Comparison of ENCODE assay signal across 7 cellular contexts in genomic region chr12:8389296-8389695, GRCh38.
DNase-seq lines count a peak whose midpoint lies in the region; ATAC-seq and TF ChIP-seq lines count a peak whose summit lies in the region.
"Not testable (repeated sequence)": the region's sequence is repeated elsewhere in the genome, so short reads cannot be mapped to it uniquely, and the experiment has no call there.

No MANE protein-coding gene starts in this region.

- peak overlapping the region; percentile 46 for H3K4me2 ChIP-seq in Karpas-422 (ENCODE audit: low read depth, low read length, poor library complexity, severe bottlenecking)
- not testable (repeated sequence) for H3K4me2 ChIP-seq in mesendoderm (ENCODE audit: low read length)

- peak overlapping the region; percentile 82 for H3K56ac ChIP-seq in mesendoderm (ENCODE audit: low read length)

- not testable (repeated sequence) for H3K79me1 ChIP-seq in mesendoderm (ENCODE audit: low read length)

- not testable (repeated sequence) for H3K27ac Mint-ChIP-seq in Caco-2 (ENCODE audit: unreplicated experiment); activated CD8-positive, alpha-beta T cell treated with anti-CD3 and anti-CD28 coated beads for 36 hours; activated naive CD8-positive, alpha-beta T cell treated with anti-CD3 and anti-CD28 coated beads, Interleukin-2, amount 10 ng/mL, durations not matched to agents 7 days and 5 days; neural crest cell (ENCODE audit: unreplicated experiment)

- not testable (repeated sequence) for H3K18ac ChIP-seq in mesendoderm (ENCODE audit: low read length)

- POLR2A ChIA-PET in Caco-2 (lab: Charles Lee); activated CD8-positive, alpha-beta T cell treated with anti-CD3 and anti-CD28 coated beads for 36 hours (lab: Charles Lee); activated naive CD8-positive, alpha-beta T cell treated with anti-CD3 and anti-CD28 coated beads, Interleukin-2, amount 10 ng/mL, durations not matched to agents 7 days and 5 days (lab: Charles Lee): not testable (repeated sequence)

- peaks cover 30% of the 10 kb centered on the region for H3K27me3 Mint-ChIP-seq in Caco-2 (ENCODE audit: insufficient read depth, unreplicated experiment)
- H3K27me3 Mint-ChIP-seq in activated CD8-positive, alpha-beta T cell treated with anti-CD3 and anti-CD28 coated beads for 36 hours: peaks cover 18% of the 10 kb centered on the region
- H3K27me3 Mint-ChIP-seq in activated naive CD8-positive, alpha-beta T cell treated with anti-CD3 and anti-CD28 coated beads, Interleukin-2, amount 10 ng/mL, durations not matched to agents 7 days and 5 days: peaks cover 17% of the 10 kb centered on the region
- H3K27me3 Mint-ChIP-seq in neural crest cell (ENCODE audit: low read depth): peaks cover 47% of the 10 kb centered on the region

- not testable (repeated sequence) for TF ChIP-seq EP300 in esophagus muscularis mucosa (IDR thresholded peaks at IDR 0.05)

- not testable (repeated sequence) for H3K9me3 Mint-ChIP-seq in Caco-2 (ENCODE audit: unreplicated experiment); activated CD8-positive, alpha-beta T cell treated with anti-CD3 and anti-CD28 coated beads for 36 hours; activated naive CD8-positive, alpha-beta T cell treated with anti-CD3 and anti-CD28 coated beads, Interleukin-2, amount 10 ng/mL, durations not matched to agents 7 days and 5 days; neural crest cell

- peak overlapping the region; percentile 65 for H3K27ac ChIP-seq in Karpas-422 (ENCODE audit: low read length)
- H3K27ac ChIP-seq in esophagus muscularis mucosa (replicated peaks in 1 of 4); mesendoderm (ENCODE audit: low read depth, low read length): not testable (repeated sequence)

- H3K9ac ChIP-seq in Karpas-422 (ENCODE audit: low read length) (peak overlapping the region; percentile 70), mesendoderm (ENCODE audit: low read length) (peak overlapping the region; percentile 55)

- H4K20me1 ChIP-seq in Karpas-422 (ENCODE audit: insufficient read depth, low read depth, low read length): not testable (repeated sequence)

- peaks cover 28% of the 10 kb centered on the region for H3K79me2 ChIP-seq in Karpas-422 (ENCODE audit: low read length)
- H3K79me2 ChIP-seq in mesendoderm (ENCODE audit: control insufficient read depth, insufficient read depth, low read length): not testable (repeated sequence)

- 73% methylated on average over 3 of the region's 8 CpGs for WGBS in esophagus muscularis mucosa
- WGBS in mesendoderm (ENCODE audit: extremely low coverage, insufficient coverage, low lambda C conversion rate): no CpG with 5 or more reads among the region's 8 CpGs

- H3K4me1 ChIP-seq in Caco-2; esophagus muscularis mucosa; mesendoderm (ENCODE audit: control insufficient read depth, low read depth, low read length): not testable (repeated sequence)
- H3K4me1 ChIP-seq in Karpas-422 (ENCODE audit: low read length): peaks cover 13% of the 10 kb centered on the region

- H2BK15ac ChIP-seq in mesendoderm (replicated peaks; ENCODE audit: low read depth): not testable (repeated sequence)

- TF ChIP-seq POLR2A in esophagus muscularis mucosa (IDR thresholded peaks at IDR 0.05; ENCODE audit: low read depth): not testable (repeated sequence)

- not testable (repeated sequence) for H4K5ac ChIP-seq in mesendoderm (ENCODE audit: low read length)

- not testable (repeated sequence) for H2BK5ac ChIP-seq in mesendoderm (ENCODE audit: low read length)

- not testable (repeated sequence) for H2BK120ac ChIP-seq in mesendoderm (ENCODE audit: low read depth, low read length)

- not testable (repeated sequence) for H3K36me3 ChIP-seq in Caco-2 (ENCODE audit: control insufficient read depth, insufficient read depth, low read length); Karpas-422 (ENCODE audit: insufficient read depth, low read length); esophagus muscularis mucosa; mesendoderm (ENCODE audit: control insufficient read depth, insufficient read depth, low read length)

- intact Hi-C loops in Caco-2 (cut with micrococcal nuclease; ENCODE audit: unreplicated experiment); activated CD8-positive, alpha-beta T cell treated with anti-CD3 and anti-CD28 coated beads for 36 hours (cut with micrococcal nuclease); esophagus muscularis mucosa (cut with DNase I): not testable (repeated sequence)

- H2AFZ ChIP-seq in Karpas-422 (ENCODE audit: low read length): not testable (repeated sequence)

- H3K4me1 Mint-ChIP-seq in Caco-2 (ENCODE audit: low read depth, unreplicated experiment); activated CD8-positive, alpha-beta T cell treated with anti-CD3 and anti-CD28 coated beads for 36 hours (ENCODE audit: low read depth); activated naive CD8-positive, alpha-beta T cell treated with anti-CD3 and anti-CD28 coated beads, Interleukin-2, amount 10 ng/mL, durations not matched to agents 7 days and 5 days; neural crest cell: not testable (repeated sequence)

- not testable (repeated sequence) for H3K4me3 ChIP-seq in Caco-2 (ENCODE audit: low read depth, low read length); esophagus muscularis mucosa; mesendoderm (ENCODE audit: low read length)
- H3K4me3 ChIP-seq in Karpas-422 (ENCODE audit: low read length): peak overlapping the region; percentile 55

- not testable (repeated sequence) for H2AK5ac ChIP-seq in mesendoderm (ENCODE audit: low read length)

- CTCF ChIA-PET in Caco-2 (lab: Charles Lee): interaction anchor here (1.2 kb wide), 1 partner anchor 146 kb away, joined by 11 read pairs; no protein-coding TSS in a partner anchor
- CTCF ChIA-PET in activated CD8-positive, alpha-beta T cell treated with anti-CD3 and anti-CD28 coated beads for 36 hours (lab: Charles Lee): interaction anchor here (1.2 kb wide), 1 partner anchor 91 kb away, joined by 9 read pairs; no protein-coding TSS in a partner anchor

- not testable (repeated sequence) for H3K4ac ChIP-seq in mesendoderm (ENCODE audit: low read depth, low read length)

- not testable (repeated sequence) for H3K27me3 ChIP-seq in Caco-2 (replicated peaks; ENCODE audit: control insufficient read depth, insufficient read depth, low read length); Karpas-422 (ENCODE audit: low read length); mesendoderm (ENCODE audit: insufficient read depth, low read length, poor library complexity)
- H3K27me3 ChIP-seq in esophagus muscularis mucosa: peaks cover 0 to 40% (median 2%) of the 10 kb centered on the region in 4 donors

- H3K4me3 Mint-ChIP-seq in Caco-2 (ENCODE audit: unreplicated experiment) (peak overlapping the region; percentile 71), neural crest cell (peak overlapping the region; percentile 62)
- peak overlapping the region; percentile 12 for H3K4me3 Mint-ChIP-seq in activated CD8-positive, alpha-beta T cell treated with anti-CD3 and anti-CD28 coated beads for 36 hours
- H3K4me3 Mint-ChIP-seq in activated naive CD8-positive, alpha-beta T cell treated with anti-CD3 and anti-CD28 coated beads, Interleukin-2, amount 10 ng/mL, durations not matched to agents 7 days and 5 days: peak overlapping the region; percentile 40

- not testable (repeated sequence) for H3K36me3 Mint-ChIP-seq in Caco-2 (ENCODE audit: insufficient read depth, unreplicated experiment); activated CD8-positive, alpha-beta T cell treated with anti-CD3 and anti-CD28 coated beads for 36 hours (ENCODE audit: low read depth); activated naive CD8-positive, alpha-beta T cell treated with anti-CD3 and anti-CD28 coated beads, Interleukin-2, amount 10 ng/mL, durations not matched to agents 7 days and 5 days; neural crest cell (ENCODE audit: low read depth)

- DNase-seq in Caco-2: peak in 1 of 2 experiments; percentile 8
- DNase-seq in Karpas-422; activated CD8-positive, alpha-beta T cell treated with anti-CD3 and anti-CD28 coated beads for 36 hours; activated naive CD8-positive, alpha-beta T cell treated with anti-CD3 and anti-CD28 coated beads, Interleukin-2, amount 10 ng/mL, durations not matched to agents 7 days and 5 days; mesendoderm; neural crest cell (ENCODE audit: low read depth, low spot score): not testable (repeated sequence)
- DNase-seq in esophagus muscularis mucosa (ENCODE audit: extremely low spot score): peak; percentile 89

- not testable (repeated sequence) for H4K8ac ChIP-seq in mesendoderm (ENCODE audit: low read depth, low read length)

- H3K9me2 ChIP-seq in Karpas-422 (replicated peaks; ENCODE audit: insufficient read depth, low read length): not testable (repeated sequence)

- not testable (repeated sequence) for H3K23ac ChIP-seq in mesendoderm (ENCODE audit: low read length)

- TF ChIP-seq CTCF in Caco-2 (IDR thresholded peaks at IDR 0.05; ENCODE audit: insufficient read depth in 1 of 2, low read depth in 1 of 2, low read length in 1 of 2, severe bottlenecking in 1 of 2, unreplicated experiment in 1 of 2); activated CD8-positive, alpha-beta T cell treated with anti-CD3 and anti-CD28 coated beads for 36 hours (IDR thresholded peaks at IDR 0.05); esophagus muscularis mucosa (IDR thresholded peaks at IDR 0.05); neural crest cell (conservative IDR thresholded peaks at IDR 0.05): not testable (repeated sequence)

- not testable (repeated sequence) for H3K9me3 ChIP-seq in Caco-2; Karpas-422 (ENCODE audit: low read length); esophagus muscularis mucosa

- ATAC-seq in activated CD8-positive, alpha-beta T cell treated with anti-CD3 and anti-CD28 coated beads for 36 hours; activated naive CD8-positive, alpha-beta T cell treated with anti-CD3 and anti-CD28 coated beads, Interleukin-2, amount 10 ng/mL, durations not matched to agents 7 days and 5 days (ENCODE audit: low read depth): not testable (repeated sequence)

- BruUV-seq in Caco-2 (replicated peaks; lab: Mats Ljungman, UMichigan): not testable (repeated sequence)

Comparison
In these comparisons a context has a peak if more than half of its experiments do, and no peak if none do; other contexts are left out.
1. H3K4me3 Mint-ChIP-seq: peak in every context shown above with its lines; median percentile 71 in Caco-2; 62 in neural crest cell; 40 in activated naive CD8-positive, alpha-beta T cell treated with anti-CD3 and anti-CD28 coated beads, Interleukin-2, amount 10 ng/mL, durations not matched to agents 7 days and 5 days; 12 in activated CD8-positive, alpha-beta T cell treated with anti-CD3 and anti-CD28 coated beads for 36 hours.